In genomic region chr12:68245071-68246021, GRCh38 we compare ENCODE assay signal across 14 cellular contexts. TPM values are rescaled to one million over a fixed set of nuclear protein-coding genes. Genes with fewer than 3 reads are reported as not detected.
A peak's percentile ranks its signal among the peaks of the same experiment; 100 is the strongest.
DNase-seq lines count a peak whose midpoint lies in the region; ATAC-seq, FAIRE-seq and TF ChIP-seq lines count a peak whose summit lies in the region.
"Had no signal": no experiment of that assay in that cellular context is flagged by ENCODE, and none has a peak within 500 bp of the region (broad histone marks: within the 10 kb centered on the region; RNA-seq: fewer than 3 reads in every experiment).

No MANE protein-coding gene starts in this region.

- peak overlapping the region; percentile 39 to 89 (median 80) for H3K27ac ChIP-seq in sigmoid colon

- H3K4me3 Mint-ChIP-seq in chondrocyte (ENCODE audit: unreplicated experiment) (no peak overlapping the region), Calu3 (ENCODE audit: low read depth, unreplicated experiment) (no peak overlapping the region), T-cell (no peak overlapping the region)

- BruUV-seq in Calu3 (replicated peaks; lab: Mats Ljungman, UMichigan) = no TSS peak

- FAIRE-seq in H54 (lab: Jason Lieb, UNC) = peak; percentile 41
- FAIRE-seq: small intestine had no signal

- no peak for TF ChIP-seq CTCF in chondrocyte (IDR thresholded peaks at IDR 0.05)
- TF ChIP-seq CTCF in sigmoid colon (IDR thresholded peaks at IDR 0.05) = no peak
- TF ChIP-seq CTCF in Calu3 (IDR thresholded peaks at IDR 0.05; ENCODE audit: unreplicated experiment) = no peak

- H3K4me1 Mint-ChIP-seq in chondrocyte (ENCODE audit: low read depth) = peaks cover 30% of the 10 kb centered on the region
- peaks cover 5% of the 10 kb centered on the region for H3K4me1 Mint-ChIP-seq in Calu3 (ENCODE audit: low read depth, unreplicated experiment)
- H3K4me1 Mint-ChIP-seq in T-cell = peaks cover 11 to 13% (median 13%) of the 10 kb centered on the region in 3 donors

- intact Hi-C loops in sigmoid colon (cut with DNase I) = no loop called here
- intact Hi-C loops in Calu3 (cut with micrococcal nuclease; ENCODE audit: unreplicated experiment) = no loop called here

- peak overlapping the region; percentile 19 to 49 (median 42) for H3K4me3 ChIP-seq in sigmoid colon

- H3K36me3 Mint-ChIP-seq in chondrocyte (ENCODE audit: low read depth) (no peaks in the 10 kb centered on the region), Calu3 (ENCODE audit: insufficient read depth, unreplicated experiment) (no peaks in the 10 kb centered on the region), T-cell (no peaks in the 10 kb centered on the region)

- CTCF ChIA-PET in Calu3 (lab: Charles Lee) (interaction anchor here (0.8 kb wide), 1 partner anchor 73 kb away, joined by 3 read pairs; no protein-coding TSS in a partner anchor), T-cell (lab: Charles Lee) (no interaction called here)

- H3K9me3 Mint-ChIP-seq in chondrocyte (ENCODE audit: low read depth) = no peaks in the 10 kb centered on the region
- peaks cover 8% of the 10 kb centered on the region for H3K9me3 Mint-ChIP-seq in Calu3 (ENCODE audit: low read depth, unreplicated experiment)
- no peaks in the 10 kb centered on the region for H3K9me3 Mint-ChIP-seq in T-cell

- no peaks in the 10 kb centered on the region for H3K9me3 ChIP-seq in sigmoid colon

- H3K27ac Mint-ChIP-seq in chondrocyte (ENCODE audit: unreplicated experiment) (peak overlapping the region; percentile 56), Calu3 (ENCODE audit: unreplicated experiment) (no peak overlapping the region), T-cell (no peak overlapping the region)

- POLR2A ChIA-PET in T-cell (lab: Charles Lee) = interaction anchor here (0.5 to 0.8 kb wide), 3 partner anchors 63 to 217 kb away, joined by 3 to 4 read pairs (median 4); no protein-coding TSS in a partner anchor

- H3K27me3 Mint-ChIP-seq in chondrocyte (ENCODE audit: low read depth) (no peaks in the 10 kb centered on the region), Calu3 (ENCODE audit: unreplicated experiment) (peaks cover 44% of the 10 kb centered on the region), T-cell (peaks cover 0 to 4% of the 10 kb centered on the region in 2 donors)

- TF ChIP-seq POLR2A in H54 (IDR thresholded peaks at IDR 0.05; ENCODE audit: low read depth, low read length) = no peak
- no peak for TF ChIP-seq POLR2A in sigmoid colon (IDR thresholded peaks at IDR 0.05)

- H3K36me3 ChIP-seq in sigmoid colon = no peaks in the 10 kb centered on the region

- TF ChIP-seq EP300 in sigmoid colon (IDR thresholded peaks at IDR 0.05) = no peak

- no peaks in the 10 kb centered on the region for H3K27me3 ChIP-seq in sigmoid colon

- ATAC-seq in GM19397 (IDR thresholded peaks at IDR 0.05; ENCODE audit: unreplicated experiment) = no peak
- no peak for ATAC-seq in T-cell (replicated peaks in 1 of 4)
- ATAC-seq in GM21526 (IDR thresholded peaks at IDR 0.05; ENCODE audit: low FRiP score, unreplicated experiment) = no peak

- peaks cover 0 to 42% (median 36%) of the 10 kb centered on the region in 4 donors for H3K4me1 ChIP-seq in sigmoid colon

- WGBS in sigmoid colon, 2 donors = 67 to 70% methylated on average over 7 of the region's 7 CpGs

- DNase-seq in H54 (ENCODE audit: insufficient read length, low spot score) (no peak), chondrocyte (ENCODE audit: low spot score) (no peak), iris pigment epithelial cell (ENCODE audit: low read depth) (peak; percentile 13), sigmoid colon (no peak), Calu3 (no peak), T-cell (no peak)
- DNase-seq: dermis blood vessel endothelial cell; head of caudate nucleus; NCI-H1436; NK-92 treated with Interleukin-12 subunit alpha and Interleukin-12 subunit beta, amount 100 ng/mL, for 24 hours; small intestine had no signal

RNA-seq across cellular contexts. Expression of gene IL22, which starts 8.1 kb away (rescaled TPM):
- total RNA-seq in chondrocyte = not detected in 3 replicates
- total RNA-seq in sigmoid colon = not detected
- polyA plus RNA-seq in sigmoid colon = 1 to 10 TPM in 1 of 3 donors, not detected in 2; 1.2 TPM
- not detected in 2 replicates for total RNA-seq in Calu3 (2022)
- total RNA-seq in T-cell = under 1 TPM in 1 of 5 donors, not detected in 4; 0.63 TPM
- total RNA-seq: dermis blood vessel endothelial cell, mesenteric fat pad had no signal
- polyA plus RNA-seq: small intestine had no signal

RNA-seq across cellular contexts. Expression of gene IL26, which starts 19.7 kb away (rescaled TPM):
- total RNA-seq in chondrocyte (0.67 to 2.5 TPM in 2 of 3 replicates, not detected in the other), sigmoid colon (under 1 TPM in 1 of 4 donors, not detected in 3; 0.36 TPM), Calu3 (2022) (not detected in 2 replicates), T-cell (under 1 TPM in 1 of 5 donors, not detected in 4; 0.39 TPM)
- under 1 TPM in 1 of 3 donors, not detected in 2; 0.22 TPM for polyA plus RNA-seq in sigmoid colon
- total RNA-seq: dermis blood vessel endothelial cell, mesenteric fat pad had no signal
- polyA plus RNA-seq: small intestine had no signal
